Comparison of ENCODE assay signal across 19 cellular contexts in the genomic region with DNA sequence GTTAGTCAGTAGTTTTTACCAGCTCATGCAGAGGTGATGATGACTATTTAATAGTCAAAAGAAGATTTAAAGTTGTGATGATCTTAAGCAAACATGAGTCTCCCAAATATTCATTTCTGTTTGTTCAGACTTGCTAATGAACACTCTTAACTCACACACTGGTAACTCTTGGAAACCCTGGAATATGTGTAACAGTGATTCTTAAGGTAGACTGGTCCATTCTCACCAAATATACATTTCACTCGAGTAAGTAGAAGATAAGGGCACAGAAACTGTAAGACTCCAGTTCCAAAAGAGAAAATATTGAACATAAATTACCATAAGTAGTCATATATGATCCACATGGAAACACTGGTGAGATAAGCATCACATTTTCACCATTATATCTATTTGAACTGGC. TPM values are rescaled to one million over a fixed set of nuclear protein-coding genes. Genes with fewer than 3 reads are reported as not detected.
"Had no signal": no experiment of that assay in that cellular context is flagged by ENCODE, and none has a peak within 500 bp of the region (broad histone marks: within the 10 kb centered on the region; RNA-seq: fewer than 3 reads in every experiment).

No MANE protein-coding gene starts in this region.

- DNase-seq: activated B cell treated with CpG ODN at 0.5 μM for 24 hours; activated CD4-positive, alpha-beta T cell treated with anti-CD3 and anti-CD28 coated beads for 48 hours; activated effector memory CD4-positive, alpha-beta T cell treated with Interleukin-2 at 50 U/mL for 16 hours; activated naive CD4-positive, alpha-beta T cell treated with anti-CD3 and anti-CD28 coated beads for 36 hours; activated naive CD8-positive, alpha-beta T cell treated with anti-CD3 and anti-CD28 coated beads, Interleukin-2, amount 10 ng/mL, durations not matched to agents 7 days and 5 days; activated T-cell treated with anti-CD3 and anti-CD28 coated beads, Interleukin-2, amount 50 U/mL, for 72 hours; amygdala; left cardiac atrium; occipital lobe; stimulated activated CD4-positive, alpha-beta T cell treated with anti-CD3 and anti-CD28 coated beads, Interleukin-4, amount 100 ng/mL, for 24 hours; tibial artery had no signal

- ATAC-seq: activated T-cell treated with anti-CD3 and anti-CD28 coated beads, Interleukin-2, amount 50 U/mL, for 72 hours; body of pancreas; esophagus mucosa; gastroesophageal sphincter had no signal

- H3K27ac Mint-ChIP-seq: activated B cell treated with CpG ODN at 0.5 μM for 24 hours; activated CD4-positive, alpha-beta memory T cell treated with anti-CD3 and anti-CD28 coated beads for 36 hours; activated naive CD4-positive, alpha-beta T cell treated with anti-CD3 and anti-CD28 coated beads for 36 hours; activated naive CD8-positive, alpha-beta T cell treated with anti-CD3 and anti-CD28 coated beads, Interleukin-2, amount 10 ng/mL, durations not matched to agents 7 days and 5 days; activated T-cell treated with anti-CD3 and anti-CD28 coated beads, Interleukin-2, amount 50 U/mL, for 72 hours; stimulated activated naive CD8-positive, alpha-beta T cell treated with anti-CD3 and anti-CD28 coated beads, Interleukin-15, Interleukin-2, amounts not matched to agents 100 ng/mL and 50 ng/mL, for 24 hours; T-helper 1 cell treated with Interleukin-12 subunit alpha and Interleukin-12 subunit beta and Interleukin-4 antibody, amounts not matched to agents 30 μg/mL and 1 μg/mL, for 36 hours had no signal

- H3K9me3 Mint-ChIP-seq: activated B cell treated with CpG ODN at 0.5 μM for 24 hours; activated CD4-positive, alpha-beta memory T cell treated with anti-CD3 and anti-CD28 coated beads for 36 hours; activated naive CD4-positive, alpha-beta T cell treated with anti-CD3 and anti-CD28 coated beads for 36 hours; activated naive CD8-positive, alpha-beta T cell treated with anti-CD3 and anti-CD28 coated beads, Interleukin-2, amount 10 ng/mL, durations not matched to agents 7 days and 5 days; activated T-cell treated with anti-CD3 and anti-CD28 coated beads, Interleukin-2, amount 50 U/mL, for 72 hours; stimulated activated naive CD8-positive, alpha-beta T cell treated with anti-CD3 and anti-CD28 coated beads, Interleukin-15, Interleukin-2, amounts not matched to agents 100 ng/mL and 50 ng/mL, for 24 hours; T-helper 1 cell treated with Interleukin-12 subunit alpha and Interleukin-12 subunit beta and Interleukin-4 antibody, amounts not matched to agents 30 μg/mL and 1 μg/mL, for 36 hours had no signal

- H3K4me1 ChIP-seq: body of pancreas, tibial artery had no signal

- H3K36me3 ChIP-seq: heart left ventricle, tibial artery had no signal

- H3K9me3 ChIP-seq: body of pancreas, gastroesophageal sphincter, heart left ventricle, tibial artery had no signal

- H3K4me3 Mint-ChIP-seq: activated B cell treated with CpG ODN at 0.5 μM for 24 hours; activated CD4-positive, alpha-beta memory T cell treated with anti-CD3 and anti-CD28 coated beads for 36 hours; activated naive CD4-positive, alpha-beta T cell treated with anti-CD3 and anti-CD28 coated beads for 36 hours; activated naive CD8-positive, alpha-beta T cell treated with anti-CD3 and anti-CD28 coated beads, Interleukin-2, amount 10 ng/mL, durations not matched to agents 7 days and 5 days; activated T-cell treated with anti-CD3 and anti-CD28 coated beads, Interleukin-2, amount 50 U/mL, for 72 hours; stimulated activated naive CD8-positive, alpha-beta T cell treated with anti-CD3 and anti-CD28 coated beads, Interleukin-15, Interleukin-2, amounts not matched to agents 100 ng/mL and 50 ng/mL, for 24 hours; T-helper 1 cell treated with Interleukin-12 subunit alpha and Interleukin-12 subunit beta and Interleukin-4 antibody, amounts not matched to agents 30 μg/mL and 1 μg/mL, for 36 hours had no signal

- H3K36me3 Mint-ChIP-seq: activated CD4-positive, alpha-beta memory T cell treated with anti-CD3 and anti-CD28 coated beads for 36 hours; activated naive CD8-positive, alpha-beta T cell treated with anti-CD3 and anti-CD28 coated beads, Interleukin-2, amount 10 ng/mL, durations not matched to agents 7 days and 5 days had no signal

- H3K27ac ChIP-seq: body of pancreas, gastroesophageal sphincter, heart left ventricle, tibial artery had no signal

- H3K27me3 ChIP-seq: body of pancreas, gastroesophageal sphincter, heart left ventricle, tibial artery had no signal

- H3K4me1 Mint-ChIP-seq: activated B cell treated with CpG ODN at 0.5 μM for 24 hours had no signal

- H3K4me3 ChIP-seq: body of pancreas, gastroesophageal sphincter, heart left ventricle, tibial artery had no signal

RNA-seq across cellular contexts. Expression of a gene that starts 29.1 kb away (rescaled TPM):
- total RNA-seq: activated B cell treated with CpG ODN at 0.5 μM for 24 hours; activated CD4-positive, alpha-beta memory T cell treated with anti-CD3 and anti-CD28 coated beads for 36 hours; activated naive CD4-positive, alpha-beta T cell treated with anti-CD3 and anti-CD28 coated beads for 36 hours; activated naive CD8-positive, alpha-beta T cell treated with anti-CD3 and anti-CD28 coated beads, Interleukin-2, amount 10 ng/mL, durations not matched to agents 7 days and 5 days; activated T-cell treated with anti-CD3 and anti-CD28 coated beads, Interleukin-2, amount 50 U/mL, for 72 hours; mononuclear cell had no signal
